ENCODE assay signal across 1 cellular context in genomic region chr3:53843195-53844177, GRCh38.
TF ChIP-seq lines count a peak whose summit lies in the region.

No MANE protein-coding gene starts in this region.

TF ChIP-seq in GM23338, 12 proteins besides CTCF, POLR2A, EP300 and RAD21 (continued from another document):
- TF ChIP-seq ZNF462 (CRISPR knock-in tag; IDR thresholded peaks at IDR 0.05) (no peak), ETS1 (IDR thresholded peaks at IDR 0.05) (no peak), ZNF331 (CRISPR knock-in tag; IDR thresholded peaks at IDR 0.05; ENCODE audit: low read depth) (no peak), STAT1 (IDR thresholded peaks at IDR 0.05; ENCODE audit: unreplicated experiment) (no peak)
